1 cellular context compared by ENCODE assay signal in genomic region chr22:49451070-49451840, GRCh38.
TF ChIP-seq lines count a peak whose summit lies in the region.

No MANE protein-coding gene starts in this region.

TF ChIP-seq in H1, 55 proteins besides CTCF, POLR2A, EP300 and RAD21:
- TF ChIP-seq SAP30 (IDR thresholded peaks at IDR 0.05; ENCODE audit: insufficient read depth, insufficient replicate concordance, low read length) (no peak), PHF8 (conservative IDR thresholded peaks at IDR 0.05; ENCODE audit: low read depth, low read length) (no peak)
